ENCODE assay signal across 13 cellular contexts in the genomic region with DNA sequence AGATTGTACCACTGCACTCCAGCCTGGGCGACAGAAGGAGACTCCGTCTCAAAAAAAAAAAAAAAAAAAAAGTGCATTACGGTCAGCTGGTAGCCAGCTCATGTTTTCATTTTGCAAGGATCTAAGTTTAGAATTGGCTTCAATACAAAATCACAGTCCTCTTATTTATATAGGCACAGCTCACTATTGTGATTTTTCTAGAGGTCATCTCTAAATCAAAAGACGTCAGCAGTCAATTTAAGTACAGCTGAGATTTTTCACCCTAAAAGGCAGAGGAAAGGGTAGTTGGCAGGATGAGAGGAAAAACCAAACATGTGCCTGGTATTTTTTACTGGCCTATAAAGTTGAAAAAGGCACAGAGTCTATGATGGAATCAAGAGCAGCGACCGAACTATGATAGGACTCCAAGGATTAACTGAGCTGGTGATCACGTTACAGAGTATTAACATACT. TPM values are rescaled to one million over a fixed set of nuclear protein-coding genes. Genes with fewer than 3 reads are reported as not detected.
A peak's percentile ranks its signal among the peaks of the same experiment; 100 is the strongest.
DNase-seq lines count a peak whose midpoint lies in the region; TF ChIP-seq lines count a peak whose summit lies in the region.
"Had no signal": no experiment of that assay in that cellular context is flagged by ENCODE, and none has a peak within 500 bp of the region (broad histone marks: within the 10 kb centered on the region; RNA-seq: fewer than 3 reads in every experiment).

No MANE protein-coding gene starts in this region.

- peak overlapping the region; percentile 96 for H3K27ac ChIP-seq in rectal smooth muscle tissue (ENCODE audit: low read depth, low read length)
- H3K27ac ChIP-seq: testis had no signal

- in situ Hi-C loops in SK-MEL-5 (cut with HindIII; ENCODE audit: low pct_unique_long_range_greater_than_20kb, low sequenced_read_pairs): no loop called here

- H3K36me3 ChIP-seq in rectal smooth muscle tissue (ENCODE audit: control insufficient read depth, insufficient read depth, low read length): no peaks in the 10 kb centered on the region

- H3K27me3 ChIP-seq in rectal smooth muscle tissue (ENCODE audit: control insufficient read depth, insufficient read depth, low read length): no peaks in the 10 kb centered on the region
- H3K27me3 ChIP-seq: testis had no signal

- DNase-seq in DMS 273 treated with DMSO at 0.1 percent for 48 hours (lab: John Stamatoyannopoulos, UW) (peak; percentile 79), SK-MEL-5 (ENCODE audit: low read depth, low spot score) (peak; percentile 51), fibroblast of pulmonary artery (ENCODE audit: low read depth) (peak; percentile 91), NCI-H526 treated with DMSO at 0.1 percent for 48 hours (lab: John Stamatoyannopoulos, UW) (no peak), SK-N-DZ (ENCODE audit: low spot score) (no peak), HuH-7.5 (ENCODE audit: low spot score) (no peak), middle frontal gyrus (ENCODE audit: extremely low spot score, low spot score) (no peak)
- DNase-seq: activated T-cell treated with anti-CD3 and anti-CD28 coated beads for 4 hours; naive thymus-derived CD4-positive, alpha-beta T cell; stimulated activated CD4-positive, alpha-beta T cell treated with anti-CD3 and anti-CD28 coated beads, Interleukin-4, amount 100 ng/mL, for 4 hours; T-helper 9 cell; testis had no signal

- peaks cover 24% of the 10 kb centered on the region for H3K4me1 ChIP-seq in rectal smooth muscle tissue (ENCODE audit: control insufficient read depth, insufficient read depth, low read length)
- H3K4me1 ChIP-seq: testis had no signal

- H3K4me3 ChIP-seq in fibroblast of pulmonary artery (replicated peaks; ENCODE audit: low read depth, low read length): no peak overlapping the region
- H3K4me3 ChIP-seq in rectal smooth muscle tissue (ENCODE audit: low read length): no peak overlapping the region
- H3K4me3 ChIP-seq: testis had no signal

- no peak for TF ChIP-seq CTCF in fibroblast of pulmonary artery (IDR thresholded peaks at IDR 0.05; ENCODE audit: low read length, missing control alignments)

- no peak overlapping the region for H3K9ac ChIP-seq in rectal smooth muscle tissue (ENCODE audit: low read length)

RNA-seq across cellular contexts. Expression of gene ASB5, which starts 30.8 kb away (rescaled TPM):
- 4.2 and 5.2 TPM in 2 replicates for total RNA-seq in SK-MEL-5 (2014; rRNA removed; shearing (Covaris generic))
- polyA plus RNA-seq in SK-MEL-5 (2015; cell fraction: cytosol; rRNA removed): 0.85 and 1.7 TPM in 2 replicates
- 0.61 and 0.80 TPM in 2 replicates for polyA plus RNA-seq in SK-MEL-5 (2015; cell fraction: nucleus; rRNA removed)
- polyA plus RNA-seq in SK-N-DZ (2014; cell fraction: cytosol; rRNA removed): not detected in 2 replicates
- 0.06 and 0.09 TPM in 2 replicates for polyA plus RNA-seq in SK-N-DZ (2014; cell fraction: nucleus; rRNA removed)
- total RNA-seq: naive thymus-derived CD4-positive, alpha-beta T cell had no signal
- polyA plus RNA-seq: naive thymus-derived CD4-positive, alpha-beta T cell had no signal

RNA-seq across cellular contexts. Expression of gene SPATA4, which starts 42.8 kb away (rescaled TPM):
- total RNA-seq in SK-MEL-5 (2014; rRNA removed; shearing (Covaris generic)): not detected in 2 replicates
- not detected in 2 replicates for polyA plus RNA-seq in SK-MEL-5 (2015; cell fraction: cytosol; rRNA removed)
- polyA plus RNA-seq in SK-MEL-5 (2015; cell fraction: nucleus; rRNA removed): 0.16 TPM in 1 of 2 replicates, not detected in the other
- polyA plus RNA-seq in SK-N-DZ (2014; cell fraction: cytosol; rRNA removed): 0.41 and 0.45 TPM in 2 replicates
- 0.70 TPM in 1 of 2 replicates, not detected in the other for polyA plus RNA-seq in SK-N-DZ (2014; cell fraction: nucleus; rRNA removed)
- total RNA-seq: naive thymus-derived CD4-positive, alpha-beta T cell had no signal
- polyA plus RNA-seq: naive thymus-derived CD4-positive, alpha-beta T cell had no signal

Comparison
In these comparisons a context has a peak if more than half of its experiments do, and no peak if none do; other contexts are left out.
1. DNase-seq: peak in DMS 273 treated with DMSO at 0.1 percent for 48 hours (single experiment), SK-MEL-5 (single experiment) and fibroblast of pulmonary artery (single experiment); none in NCI-H526 treated with DMSO at 0.1 percent for 48 hours (single experiment), SK-N-DZ (single experiment), HuH-7.5 (single experiment) and middle frontal gyrus (single experiment).